8 cellular contexts compared by ENCODE assay signal in the genomic region with DNA sequence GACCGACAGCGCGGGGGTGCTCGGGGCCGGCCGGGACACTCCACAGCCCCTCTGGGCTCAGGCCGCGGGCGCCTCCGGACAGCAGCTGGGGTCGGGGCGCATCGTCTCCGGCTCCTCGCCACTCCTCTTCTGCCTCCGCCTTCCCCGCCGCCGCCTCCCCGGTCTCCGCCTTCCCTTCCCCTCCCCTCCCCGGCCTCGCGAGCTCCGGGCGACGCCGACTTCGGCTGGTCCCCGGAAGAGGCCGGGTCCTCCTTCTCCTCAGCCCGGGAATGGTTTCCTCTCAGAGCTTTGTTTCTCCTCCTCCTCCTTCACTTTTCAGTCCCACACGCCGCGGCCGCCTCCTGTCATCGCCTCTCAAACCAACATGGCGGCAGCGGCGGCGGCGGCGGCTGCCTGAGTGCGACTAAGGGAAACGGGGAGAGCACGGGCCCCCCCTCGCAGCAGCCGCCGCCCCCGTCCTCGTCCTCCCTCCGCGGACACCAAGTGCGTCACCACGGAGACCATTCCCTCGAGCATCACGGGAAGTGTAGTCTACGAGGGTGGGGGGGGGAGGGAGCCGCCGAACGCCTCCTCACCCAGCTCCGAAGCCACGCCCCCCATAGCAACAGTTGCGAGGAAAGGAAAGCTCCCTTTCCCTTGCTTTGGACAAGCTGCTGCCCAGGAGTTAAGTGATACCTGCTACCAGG.
DNase-seq lines count a peak whose midpoint lies in the region; ATAC-seq lines count a peak whose summit lies in the region.

A gene with protein sequence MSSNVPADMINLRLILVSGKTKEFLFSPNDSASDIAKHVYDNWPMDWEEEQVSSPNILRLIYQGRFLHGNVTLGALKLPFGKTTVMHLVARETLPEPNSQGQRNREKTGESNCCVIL (minus strand): TSS at position 405 of the 686 bp plus-strand sequence. CDS start 1,079 bp downstream, outside the sequence.

- H3K36me3 ChIP-seq in BLaER1: no peaks in the 10 kb centered on the region

- H3K9me3 ChIP-seq in BLaER1: no peaks in the 10 kb centered on the region

- ATAC-seq in GM19324 (IDR thresholded peaks at IDR 0.05; ENCODE audit: low FRiP score, unreplicated experiment): peak; percentile 92
- ATAC-seq in HG03460 (IDR thresholded peaks at IDR 0.05; ENCODE audit: unreplicated experiment): peak; percentile 88

- peaks cover 21% of the 10 kb centered on the region for H4K20me1 ChIP-seq in BLaER1

- H3K9ac ChIP-seq in BLaER1: peak within 1 kb of the TSS; percentile 91

- DNase-seq in NCI-H526 (lab: John Stamatoyannopoulos, UW) (peak; percentile 98 to 99), kidney tubule cell (ENCODE audit: low spot score) (peak; percentile 97)
- DNase-seq in activated CD4-positive, alpha-beta T cell treated with anti-CD3 and anti-CD28 coated beads for 48 hours: peak; percentile 95
- DNase-seq in stimulated activated CD4-positive, alpha-beta T cell treated with anti-CD3 and anti-CD28 coated beads, Interleukin-1b, Interleukin-23, amount 100 ng/mL, for 1 hour (ENCODE audit: low read depth in 2 of 2): peak; percentile 81 to 86

- peak within 1 kb of the TSS; percentile 97 for H3K4me3 ChIP-seq in BLaER1

- H3K4me2 ChIP-seq in BLaER1: peak within 1 kb of the TSS; percentile 89

- H3K27ac ChIP-seq in BLaER1: peak within 1 kb of the TSS; percentile 85
- peak within 1 kb of the TSS; percentile 94 for H3K27ac ChIP-seq in cingulate gyrus (ENCODE audit: low read depth, low read length)

- peaks cover 26% of the 10 kb centered on the region for H3K4me1 ChIP-seq in BLaER1

- no peaks in the 10 kb centered on the region for H3K27me3 ChIP-seq in BLaER1

Comparison
In these comparisons a context has a peak if more than half of its experiments do, and no peak if none do; other contexts are left out.
1. Peak in every context shown above with its lines: DNase-seq, ATAC-seq, H3K4me3 ChIP-seq and H3K27ac ChIP-seq.